Comparison of ENCODE assay signal across 8 cellular contexts in the genomic region with DNA sequence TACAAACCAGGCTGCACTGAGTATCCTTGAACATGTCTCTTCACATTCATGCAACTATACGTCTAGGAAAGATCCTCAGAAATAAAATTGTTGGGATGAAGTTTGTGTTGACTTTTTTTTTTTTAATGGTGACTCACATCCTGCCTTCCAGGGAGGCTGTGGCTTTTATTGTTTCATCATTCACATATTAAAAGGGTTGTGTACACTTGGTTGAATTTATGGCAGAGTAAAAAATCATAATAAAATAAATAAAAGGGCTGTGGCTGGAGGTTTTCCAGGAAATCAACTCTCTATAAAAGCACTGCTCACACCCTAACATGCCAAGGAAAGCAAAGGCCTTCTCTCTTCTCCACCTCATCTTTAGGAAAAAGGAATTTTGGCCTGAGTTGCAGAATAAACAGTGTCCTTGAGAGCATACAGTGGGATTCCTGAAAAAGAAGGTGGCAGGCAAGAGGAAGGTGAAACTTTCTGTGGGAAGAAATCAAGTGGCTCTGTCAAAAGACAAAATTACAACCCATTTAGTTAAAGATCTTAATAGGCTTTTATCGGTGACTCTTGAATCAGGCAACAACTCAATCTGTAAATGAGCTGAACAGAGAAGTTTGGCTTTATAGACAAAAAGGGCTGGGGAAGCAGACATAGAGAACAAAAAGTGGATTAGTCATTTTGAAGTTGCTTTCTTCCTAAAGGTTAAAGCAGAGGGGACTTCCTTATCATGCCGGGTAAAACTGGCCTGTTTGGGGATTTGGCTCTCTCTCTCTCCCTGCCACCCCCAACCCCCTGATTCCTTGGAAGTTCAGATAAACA. TPM values are rescaled to one million over a fixed set of nuclear protein-coding genes. Genes with fewer than 3 reads are reported as not detected.
DNase-seq lines count a peak whose midpoint lies in the region; ATAC-seq, FAIRE-seq and TF ChIP-seq lines count a peak whose summit lies in the region.

No MANE protein-coding gene starts in this region.

- peak overlapping the region; percentile 74 for H3K27ac Mint-ChIP-seq in MCF 10A (ENCODE audit: low read depth, unreplicated experiment)

- peaks cover 27% of the 10 kb centered on the region for H3K4me1 Mint-ChIP-seq in MCF 10A (ENCODE audit: insufficient read depth, unreplicated experiment)

- no peak for FAIRE-seq in HTR-8/SVneo (lab: Jason Lieb, UNC)

- H3K36me3 Mint-ChIP-seq in MCF 10A (ENCODE audit: insufficient read depth, unreplicated experiment), result no peaks in the 10 kb centered on the region

- POLR2A ChIA-PET in AG04450 (lab: Yijun Ruan, JAX) (no interaction called here), MCF 10A (lab: Yijun Ruan, JAX) (interaction anchor here (0.7 to 1.5 kb wide), 12 partner anchors 8 to 254 kb away, joined by 3 to 8 read pairs (median 4); no protein-coding TSS in a partner anchor)

- DNase-seq in AG04450 (ENCODE audit: low read depth, low spot score), result peak; percentile 59
- peak; percentile 53 for DNase-seq in HTR-8/SVneo (ENCODE audit: insufficient read length, low spot score)
- DNase-seq in MCF 10A (ENCODE audit: unreplicated experiment), result peak; percentile 94
- DNase-seq in lung microvascular endothelial cell (ENCODE audit: low read depth in 2 of 2), result peak; percentile 79 to 86
- DNase-seq in NCI-H82 treated with DMSO at 0.1 percent for 48 hours (lab: John Stamatoyannopoulos, UW; ENCODE audit: unreplicated experiment), result no peak
- DNase-seq in GOT3 (lab: John Stamatoyannopoulos, UW), result no peak
- DNase-seq in midbrain (lab: John Stamatoyannopoulos, UW), result no peak

- CTCF ChIA-PET in AG04450 (lab: Charles Lee), result interaction anchor here (0.6 kb wide), 2 partner anchors 87 to 231 kb away, joined by 3 to 4 read pairs; no protein-coding TSS in a partner anchor
- CTCF ChIA-PET in MCF 10A (lab: Yijun Ruan, JAX), result interaction anchor here (0.7 to 7.0 kb wide), 6 partner anchors 13 to 229 kb away, joined by 3 to 111 read pairs (median 4); no protein-coding TSS in a partner anchor

- BruUV-seq in MCF 10A (replicated peaks; lab: Mats Ljungman, UMichigan), result TSS peak; percentile 96

- H3K27me3 Mint-ChIP-seq in MCF 10A (ENCODE audit: insufficient read depth, unreplicated experiment), result no peaks in the 10 kb centered on the region

- no peaks in the 10 kb centered on the region for H3K9me3 Mint-ChIP-seq in MCF 10A (ENCODE audit: unreplicated experiment)

- no peak for ATAC-seq in activated CD4-positive, CD25-positive, alpha-beta regulatory T cell treated with anti-CD3 and anti-CD28 coated beads, Interleukin-2, amount 50 U/mL, for 24 hours

- no peak overlapping the region for H3K4me3 Mint-ChIP-seq in MCF 10A (ENCODE audit: unreplicated experiment)

- intact Hi-C loops in MCF 10A (cut with micrococcal nuclease), result no loop called here

- H3K9me3 ChIP-seq in AG04450 (ENCODE audit: control insufficient read depth, insufficient read depth, low read length), result no peaks in the 10 kb centered on the region

- H3K27me3 ChIP-seq in AG04450 (ENCODE audit: control insufficient read depth, insufficient read depth, low read length), result no peaks in the 10 kb centered on the region

- peak overlapping the region; percentile 62 for H3K27ac ChIP-seq in AG04450 (ENCODE audit: low read depth, low read length)

- H3K4me3 ChIP-seq in AG04450 (ENCODE audit: low read depth, low read length), result no peak overlapping the region

- TF ChIP-seq CTCF in AG04450 (IDR thresholded peaks at IDR 0.05; ENCODE audit: low read depth, low read length) (no peak), MCF 10A (IDR thresholded peaks at IDR 0.05; ENCODE audit: unreplicated experiment) (no peak)

RNA-seq across cellular contexts. Expression of gene FHIP2A, which starts 41.6 kb away (rescaled TPM):
- 19.2 and 27.3 TPM in 2 replicates for polyA plus RNA-seq in AG04450 (2011; rRNA removed)
- 36.2 and 44.8 TPM in 2 replicates for polyA minus RNA-seq in AG04450 (2011; rRNA and poly(A)+ RNA removed)
- 17.2 and 25.9 TPM in 2 replicates for total RNA-seq in MCF 10A (2022)
- total RNA-seq in lung microvascular endothelial cell, result 20.5 and 24.2 TPM in 2 replicates

Comparison
In these comparisons a context has a peak if more than half of its experiments do, and no peak if none do; other contexts are left out.
1. DNase-seq: peak in AG04450 (single experiment), HTR-8/SVneo (single experiment), MCF 10A (single experiment) and lung microvascular endothelial cell (2 of 2); none in NCI-H82 treated with DMSO at 0.1 percent for 48 hours (single experiment), GOT3 (single experiment) and midbrain (single experiment).